Comparison of ENCODE assay signal across 20 cellular contexts in the genomic region with DNA sequence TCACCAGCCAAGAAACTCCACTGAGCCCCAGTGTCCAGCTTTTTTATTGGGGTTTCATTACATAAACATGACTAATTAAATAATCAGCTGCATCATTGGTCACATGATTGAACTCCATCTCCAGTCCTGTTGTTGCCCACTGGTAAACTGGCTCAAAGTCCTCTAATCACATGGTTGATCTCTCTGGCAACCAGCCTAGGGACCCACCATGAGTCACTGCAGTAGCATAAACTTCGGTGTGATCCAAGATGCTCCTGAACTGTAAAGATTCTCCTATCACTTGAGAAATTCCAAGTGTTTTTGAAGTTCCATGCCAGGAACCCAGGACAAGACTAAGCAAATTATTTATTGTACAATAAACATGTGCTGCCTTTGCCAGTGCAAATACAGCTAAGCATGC.
"Had no signal": no experiment of that assay in that cellular context is flagged by ENCODE, and none has a peak within 500 bp of the region (broad histone marks: within the 10 kb centered on the region; RNA-seq: fewer than 3 reads in every experiment).

No MANE protein-coding gene starts in this region.

- DNase-seq: effector CD8-positive, alpha-beta T cell; esophagus squamous epithelium; head of caudate nucleus; left ventricle myocardium superior; lower lobe of right lung; natural killer cell; occipital lobe; ovary; posterior cingulate gyrus; psoas muscle; right cardiac atrium; sigmoid colon; stimulated activated CD4-positive, alpha-beta T cell treated with anti-CD3 and anti-CD28 coated beads, Interleukin-2, amount 100 ng/mL, for 24 hours; stimulated activated CD4-positive, alpha-beta T cell treated with anti-CD3 and anti-CD28 coated beads, Interleukin-4, amount 100 ng/mL, for 24 hours; stimulated activated naive CD4-positive, alpha-beta T cell treated with Interleukin-2 at 50 U/mL for 16 hours; stomach; thyroid gland; trophoblast cell had no signal

- H3K4me3 ChIP-seq: esophagus squamous epithelium, lower lobe of right lung, ovary, psoas muscle, sigmoid colon, stomach, thyroid gland, vagina had no signal

- H3K27me3 ChIP-seq: esophagus squamous epithelium, ovary, sigmoid colon, stomach, thyroid gland, vagina had no signal

- H3K36me3 ChIP-seq: esophagus squamous epithelium, lower lobe of right lung, ovary, sigmoid colon, stomach, thyroid gland, vagina had no signal

- ATAC-seq: left ventricle myocardium superior; lower lobe of right lung; natural killer cell; psoas muscle; right cardiac atrium; stimulated activated effector memory CD8-positive, alpha-beta T cell treated with anti-CD3 and anti-CD28 coated beads, Interleukin-12 subunit alpha, Interleukin-12 subunit beta, amount 100 ng/mL, for 72 hours had no signal

- H3K9me3 ChIP-seq: ovary, thyroid gland, vagina had no signal
